ENCODE assay signal across 20 cellular contexts in the genomic region with DNA sequence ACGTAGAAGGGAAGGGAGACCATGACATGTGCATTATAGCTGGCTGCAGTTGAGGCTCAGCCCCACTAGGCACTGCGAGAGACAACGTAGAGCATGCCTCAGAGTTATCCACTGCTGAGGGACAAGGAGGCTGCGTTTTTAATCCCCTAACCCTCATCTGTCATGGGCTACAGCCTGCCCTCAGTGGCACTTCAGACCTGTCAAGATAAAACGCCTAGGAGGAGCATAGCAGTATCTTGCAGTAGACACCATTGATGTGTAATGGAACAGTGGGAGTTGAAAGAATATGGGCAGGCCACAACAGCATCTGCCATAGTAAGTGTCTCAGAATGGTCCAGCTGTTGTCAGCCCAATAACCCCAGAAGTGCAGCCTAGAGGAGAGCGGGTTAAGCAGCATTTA.
"Had no signal": no experiment of that assay in that cellular context is flagged by ENCODE, and none has a peak within 500 bp of the region (broad histone marks: within the 10 kb centered on the region; RNA-seq: fewer than 3 reads in every experiment).

No MANE protein-coding gene starts in this region.

- H3K27me3 ChIP-seq: MG63, SJSA1 had no signal

- DNase-seq: Karpas-422; KG1; MG63; NCI-H1092; NCI-H1417 treated with DMSO at 0.1 percent for 48 hours; NCI-H146; NCI-H1694 treated with DMSO at 0.1 percent for 48 hours; NCI-H1930; NCI-H2081; NCI-H2171; NCI-H446 treated with DMSO at 0.1 percent for 48 hours; NCI-H526 treated with DMSO at 0.1 percent for 48 hours; NCI-H748 treated with DMSO at 0.1 percent for 48 hours; NK-92 treated with Interleukin-12 subunit alpha and Interleukin-12 subunit beta, amount 100 ng/mL, for 24 hours; PC-3; Right ventricle myocardium superior; SIG-M5 had no signal

- ATAC-seq: Panc1, PC-3 had no signal

- H3K4me3 ChIP-seq: MG63, SJSA1, SK-N-MC had no signal

- H3K36me3 ChIP-seq: MG63, SJSA1 had no signal

- H3K27ac ChIP-seq: SJSA1, SK-N-MC had no signal

- H3K9me3 ChIP-seq: MG63, SJSA1 had no signal
